18 cellular contexts compared by ENCODE assay signal in genomic region chr11:83493918-83494317, GRCh38.
DNase-seq lines count a peak whose midpoint lies in the region; ATAC-seq and TF ChIP-seq lines count a peak whose summit lies in the region.
"Had no signal": no experiment of that assay in that cellular context is flagged by ENCODE, and none has a peak within 500 bp of the region (broad histone marks: within the 10 kb centered on the region; RNA-seq: fewer than 3 reads in every experiment).

No MANE protein-coding gene starts in this region.

- peak; percentile 85 for ATAC-seq in body of pancreas
- ATAC-seq: HCT116 had no signal

- H3K4me1 ChIP-seq in body of pancreas: peaks cover 12% of the 10 kb centered on the region
- no peaks in the 10 kb centered on the region for H3K4me1 ChIP-seq in prostate gland (replicated peaks)
- H3K4me1 ChIP-seq: BE2C had no signal

- TF ChIP-seq POLR2A in body of pancreas (IDR thresholded peaks at IDR 0.05) (no peak), prostate gland (IDR thresholded peaks at IDR 0.05) (no peak)

- TF ChIP-seq CTCF in LNCaP clone FGC (IDR thresholded peaks at IDR 0.05; ENCODE audit: control insufficient read depth, extremely low read depth, insufficient read depth): no peak
- peak in 1 of 7 experiments; percentile 13 for TF ChIP-seq CTCF in body of pancreas (IDR thresholded peaks at IDR 0.05)
- TF ChIP-seq CTCF in prostate gland (IDR thresholded peaks at IDR 0.05): no peak

- no peak overlapping the region for H3K4me3 ChIP-seq in LNCaP clone FGC (ENCODE audit: low read depth, low read length)
- H3K4me3 ChIP-seq in body of pancreas: no peak overlapping the region
- no peak overlapping the region for H3K4me3 ChIP-seq in prostate gland
- H3K4me3 ChIP-seq: GM23248 had no signal

- H3K9me3 ChIP-seq in body of pancreas (no peaks in the 10 kb centered on the region), prostate gland (no peaks in the 10 kb centered on the region)
- H3K9me3 ChIP-seq: BE2C had no signal

- 8 to 10% methylated on average over 1 of the region's 1 CpG for WGBS in body of pancreas, 2 donors
- 26% methylated on average over 1 of the region's 1 CpG for WGBS in prostate gland

- H3K27me3 ChIP-seq in body of pancreas (no peaks in the 10 kb centered on the region), prostate gland (replicated peaks; ENCODE audit: insufficient read depth) (no peaks in the 10 kb centered on the region)
- H3K27me3 ChIP-seq: BE2C had no signal

- intact Hi-C loops in body of pancreas (cut with DNase I): no loop called here
- intact Hi-C loops in prostate gland (cut with DNase I): no loop called here

- H3K36me3 ChIP-seq in body of pancreas (replicated peaks in 1 of 2; ENCODE audit: insufficient read depth in 1 of 2, low read depth in 2 of 2) (no peaks in the 10 kb centered on the region), prostate gland (no peaks in the 10 kb centered on the region)
- H3K36me3 ChIP-seq: BE2C had no signal

- DNase-seq in LNCaP clone FGC (ENCODE audit: low read depth) (peak; percentile 30), NCI-H510A (lab: John Stamatoyannopoulos, UW) (peak; percentile 10), body of pancreas (peak; percentile 38 to 67 (median 58)), prostate gland (ENCODE audit: low spot score) (peak; percentile 50), NCI-H1694 treated with DMSO at 0.1 percent for 48 hours (lab: John Stamatoyannopoulos, UW) (no peak), glomerular visceral epithelial cell (ENCODE audit: extremely low spot score) (no peak)
- no peak for DNase-seq in activated T-cell treated with anti-CD3 and anti-CD28 coated beads, Interleukin-2, amount 50 U/mL, for 1 hour
- DNase-seq: BE2C; Calu3; CD4-positive, alpha-beta T cell; DMS79 treated with DMSO at 0.1 percent for 48 hours; GM23248; IMR-90; Karpas-422; NCI-H1105 treated with DMSO at 0.1 percent for 48 hours; NCI-H1930; NCI-H526 had no signal

- H3K27ac ChIP-seq in body of pancreas (peak overlapping the region in 1 of 4 donors; percentile 45), prostate gland (no peak overlapping the region)
- H3K27ac ChIP-seq: GM23248 had no signal

Comparison
In these comparisons a context has a peak if more than half of its experiments do, and no peak if none do; other contexts are left out.
1. DNase-seq: peak in LNCaP clone FGC (single experiment), NCI-H510A (single experiment), body of pancreas (4 of 4) and prostate gland (single experiment); none in NCI-H1694 treated with DMSO at 0.1 percent for 48 hours (single experiment), activated T-cell treated with anti-CD3 and anti-CD28 coated beads, Interleukin-2, amount 50 U/mL, for 1 hour (single experiment) and glomerular visceral epithelial cell (single experiment).